22 cellular contexts compared by ENCODE assay signal in genomic region chr20:36352843-36353553, GRCh38. TPM values are rescaled to one million over a fixed set of nuclear protein-coding genes. Genes with fewer than 3 reads are reported as not detected.
DNase-seq lines count a peak whose midpoint lies in the region; ATAC-seq, FAIRE-seq and TF ChIP-seq lines count a peak whose summit lies in the region.
"Had no signal": no experiment of that assay in that cellular context is flagged by ENCODE, and none has a peak within 500 bp of the region (broad histone marks: within the 10 kb centered on the region; RNA-seq: fewer than 3 reads in every experiment).

No MANE protein-coding gene starts in this region.

- no peaks in the 10 kb centered on the region for H3K36me3 Mint-ChIP-seq in Caco-2 (ENCODE audit: insufficient read depth, unreplicated experiment)

- no peak overlapping the region for H3K56ac ChIP-seq in IMR-90 (ENCODE audit: extremely low read depth, insufficient read depth, low read length)
- no peak overlapping the region for H3K56ac ChIP-seq in H1 (replicated peaks; ENCODE audit: insufficient read length, low read depth, low read length)
- peak overlapping the region; percentile 25 for H3K56ac ChIP-seq in mesendoderm (ENCODE audit: low read length)

- no peaks in the 10 kb centered on the region for H3K9me3 Mint-ChIP-seq in Caco-2 (ENCODE audit: unreplicated experiment)

- no TSS peak for BruUV-seq in Caco-2 (replicated peaks; lab: Mats Ljungman, UMichigan)
- no TSS peak for BruUV-seq in IMR-90 (replicated peaks; lab: Mats Ljungman, UMichigan)

- H2BK15ac ChIP-seq in IMR-90 (ENCODE audit: low read depth, low read length), result no peak overlapping the region
- H2BK15ac ChIP-seq in H1 (ENCODE audit: low read length), result no peak overlapping the region
- H2BK15ac ChIP-seq in mesendoderm (replicated peaks; ENCODE audit: low read depth), result no peak overlapping the region

- no peak for TF ChIP-seq EP300 in H1 (IDR thresholded peaks at IDR 0.05; ENCODE audit: borderline replicate concordance in 1 of 2, low read depth in 2 of 2, low read length in 2 of 2)

- H3K4ac ChIP-seq in IMR-90 (ENCODE audit: low read depth, low read length) (no peak overlapping the region), H1 (replicated peaks; ENCODE audit: insufficient read length, low read depth, low read length) (no peak overlapping the region), mesendoderm (ENCODE audit: low read depth, low read length) (no peak overlapping the region)

- H3K79me1 ChIP-seq in IMR-90 (ENCODE audit: low read depth in 1 of 2, low read length in 2 of 2) (no peaks in the 10 kb centered on the region), H1 (ENCODE audit: low read depth, low read length) (peaks cover 3% of the 10 kb centered on the region; the same call in 1 of the 2 replicates), mesendoderm (ENCODE audit: low read length) (no peaks in the 10 kb centered on the region)

- TF ChIP-seq POLR2A in IMR-90 (IDR thresholded peaks at IDR 0.05; ENCODE audit: low read depth, low read length) (no peak), H1 (IDR thresholded peaks at IDR 0.05; ENCODE audit: control extremely low read depth in 1 of 2, low read depth in 2 of 2, low read length in 2 of 2) (no peak)

- H3K4me3 ChIP-seq in Caco-2 (ENCODE audit: low read depth, low read length) (no peak overlapping the region), IMR-90 (ENCODE audit: insufficient read depth, low read depth, low read length) (no peak overlapping the region), H1 (ENCODE audit: extremely low read depth in 1 of 4, insufficient read depth in 2 of 4, low read depth in 3 of 4, low read length in 4 of 4) (no peak overlapping the region), mesendoderm (ENCODE audit: low read length) (no peak overlapping the region)
- H3K4me3 ChIP-seq: GM12878, SK-N-MC had no signal

- no peak overlapping the region for H3K4me2 ChIP-seq in IMR-90 (ENCODE audit: low read depth, low read length)
- no peak overlapping the region for H3K4me2 ChIP-seq in H1 (ENCODE audit: insufficient read depth in 1 of 2, low read depth in 2 of 2, low read length in 2 of 2)
- H3K4me2 ChIP-seq in mesendoderm (ENCODE audit: low read length), result no peak overlapping the region

- peak overlapping the region; percentile 1 for H3K27ac Mint-ChIP-seq in Caco-2 (ENCODE audit: unreplicated experiment)

- H2BK120ac ChIP-seq in IMR-90 (ENCODE audit: low read depth, low read length) (no peak overlapping the region), H1 (replicated peaks; ENCODE audit: low read depth, low read length) (no peak overlapping the region), mesendoderm (ENCODE audit: low read depth, low read length) (no peak overlapping the region)

- H3K14ac ChIP-seq in IMR-90 (replicated peaks; ENCODE audit: low read depth, low read length) (no peak overlapping the region), H1 (ENCODE audit: insufficient read length) (no peak overlapping the region)

- POLR2A ChIA-PET in Caco-2 (lab: Charles Lee), result no interaction called here
- POLR2A ChIA-PET in IMR-90 (lab: Charles Lee; ENCODE audit: unreplicated experiment), result no interaction called here
- POLR2A ChIA-PET in H1 (lab: Charles Lee; ENCODE audit: partially characterized antibody), result interaction anchor here (1.0 kb wide), 1 partner anchor 47 kb away, joined by 3 read pairs; no protein-coding TSS in a partner anchor

- CTCF ChIA-PET in Caco-2 (lab: Charles Lee), result interaction anchor here (0.6 kb wide), 1 partner anchor 10 kb away, joined by 3 read pairs; no protein-coding TSS in a partner anchor
- CTCF ChIA-PET in IMR-90 (lab: Yijun Ruan, JAX), result no interaction called here
- CTCF ChIA-PET in H1 (lab: Charles Lee; ENCODE audit: partially characterized antibody), result interaction anchor here (0.8 to 2.4 kb wide), 7 partner anchors 10 to 83 kb away, joined by 3 to 6 read pairs (median 4); no protein-coding TSS in a partner anchor

- in situ Hi-C loops in IMR-90 (cut with MboI; ENCODE audit: low sequenced_read_pairs), result no loop called here

- no peaks in the 10 kb centered on the region for H3K36me3 ChIP-seq in Caco-2 (ENCODE audit: control insufficient read depth, insufficient read depth, low read length)
- no peaks in the 10 kb centered on the region for H3K36me3 ChIP-seq in IMR-90 (ENCODE audit: control insufficient read depth, insufficient read depth, low read length)
- no peaks in the 10 kb centered on the region for H3K36me3 ChIP-seq in H1 (ENCODE audit: control insufficient read depth in 2 of 4, insufficient read depth in 4 of 4, low read length in 3 of 4)
- no peaks in the 10 kb centered on the region for H3K36me3 ChIP-seq in mesendoderm (ENCODE audit: control insufficient read depth, insufficient read depth, low read length)

- H3K4me1 ChIP-seq in Caco-2, result peaks cover 15% of the 10 kb centered on the region
- no peaks in the 10 kb centered on the region for H3K4me1 ChIP-seq in IMR-90 (ENCODE audit: control insufficient read depth, insufficient read depth, low read length)
- H3K4me1 ChIP-seq in H1 (replicated peaks in 1 of 4; ENCODE audit: control insufficient read depth in 3 of 4, insufficient read depth in 4 of 4, low read length in 3 of 4), result peaks cover 0 to 7% (median 2%) of the 10 kb centered on the region in 4 experiments; a peak in 4 of 7 replicates
- no peaks in the 10 kb centered on the region for H3K4me1 ChIP-seq in mesendoderm (ENCODE audit: control insufficient read depth, low read depth, low read length)

- no peak for TF ChIP-seq CTCF in Caco-2 (IDR thresholded peaks at IDR 0.05; ENCODE audit: insufficient read depth in 1 of 2, low read depth in 1 of 2, low read length in 1 of 2, severe bottlenecking in 1 of 2, unreplicated experiment in 1 of 2)
- no peak for TF ChIP-seq CTCF in IMR-90 (conservative IDR thresholded peaks at IDR 0.05; ENCODE audit: low read depth, low read length)
- no peak for TF ChIP-seq CTCF in H1 (IDR thresholded peaks at IDR 0.05; ENCODE audit: control extremely low read depth in 1 of 3, insufficient read depth in 1 of 3, low read depth in 1 of 3, low read length in 3 of 3)

- H3K18ac ChIP-seq in IMR-90 (ENCODE audit: low read depth, low read length) (no peak overlapping the region), H1 (ENCODE audit: extremely low read depth, low read length) (no peak overlapping the region; the same call in none of the 2 replicates), mesendoderm (ENCODE audit: low read length) (no peak overlapping the region)

- no peak overlapping the region for H3K27ac ChIP-seq in IMR-90 (ENCODE audit: insufficient read depth, low read length)
- no peak overlapping the region for H3K27ac ChIP-seq in H1 (ENCODE audit: low read depth, low read length)
- H3K27ac ChIP-seq in mesendoderm (ENCODE audit: low read depth, low read length), result no peak overlapping the region
- H3K27ac ChIP-seq: SK-N-MC had no signal

- H4K8ac ChIP-seq in IMR-90 (ENCODE audit: low read depth in 2 of 2, low read length in 2 of 2) (no peak overlapping the region), H1 (ENCODE audit: extremely low read depth, insufficient read depth, low read length) (no peak overlapping the region), mesendoderm (ENCODE audit: low read depth, low read length) (no peak overlapping the region)

- dilution Hi-C loops in IMR-90 (cut with HindIII; ENCODE audit: low sequenced_read_pairs, unreplicated experiment), result no loop called here

- no peaks in the 10 kb centered on the region for H3K27me3 ChIP-seq in Caco-2 (replicated peaks; ENCODE audit: control insufficient read depth, insufficient read depth, low read length)
- H3K27me3 ChIP-seq in IMR-90 (ENCODE audit: control insufficient read depth, insufficient read depth, low read length), result peaks cover 10% of the 10 kb centered on the region; the same call in 1 of the 2 replicates
- no peaks in the 10 kb centered on the region for H3K27me3 ChIP-seq in H1 (replicated peaks in 1 of 4; ENCODE audit: control insufficient read depth in 3 of 4, extremely low read depth in 1 of 4, insufficient read depth in 3 of 4, low read length in 3 of 4)
- H3K27me3 ChIP-seq in mesendoderm (ENCODE audit: insufficient read depth, low read length, poor library complexity), result no peaks in the 10 kb centered on the region

- H3K9ac ChIP-seq in IMR-90 (ENCODE audit: low read depth, low read length) (no peak overlapping the region), H1 (replicated peaks in 1 of 4; ENCODE audit: extremely low read depth in 1 of 4, low read depth in 3 of 4, low read length in 3 of 4) (no peak overlapping the region), mesendoderm (ENCODE audit: low read length) (no peak overlapping the region)

- ATAC-seq in IMR-90 (ENCODE audit: low read depth) (no peak), GM19395 (IDR thresholded peaks at IDR 0.05; ENCODE audit: unreplicated experiment) (no peak), GM21381 (IDR thresholded peaks at IDR 0.05; ENCODE audit: unreplicated experiment) (no peak)
- ATAC-seq: GM12878 had no signal

- H2AK5ac ChIP-seq in IMR-90 (ENCODE audit: low read depth, low read length), result no peak overlapping the region
- no peak overlapping the region for H2AK5ac ChIP-seq in H1 (ENCODE audit: low read depth, low read length)
- no peak overlapping the region for H2AK5ac ChIP-seq in mesendoderm (ENCODE audit: low read length)

- no peak overlapping the region for H3K23ac ChIP-seq in IMR-90 (ENCODE audit: low read depth, low read length)
- H3K23ac ChIP-seq in H1 (ENCODE audit: insufficient read length), result no peak overlapping the region
- H3K23ac ChIP-seq in mesendoderm (ENCODE audit: low read length), result no peak overlapping the region

- H3K79me2 ChIP-seq in H1 (ENCODE audit: control insufficient read depth in 1 of 2, insufficient read depth in 2 of 2, low read length in 2 of 2), result no peaks in the 10 kb centered on the region
- no peaks in the 10 kb centered on the region for H3K79me2 ChIP-seq in mesendoderm (ENCODE audit: control insufficient read depth, insufficient read depth, low read length)

- no peak overlapping the region for H4K91ac ChIP-seq in IMR-90 (ENCODE audit: insufficient read depth, low read depth, low read length)
- H4K91ac ChIP-seq in H1 (replicated peaks; ENCODE audit: insufficient read length, low read length), result no peak overlapping the region

- H2AFZ ChIP-seq in IMR-90 (replicated peaks; ENCODE audit: low read length, poor library complexity), result no peak overlapping the region
- no peak overlapping the region for H2AFZ ChIP-seq in H1 (ENCODE audit: low read length)

- no peaks in the 10 kb centered on the region for H3K23me2 ChIP-seq in H1 (ENCODE audit: low read depth, low read length)

- peaks cover 22% of the 10 kb centered on the region for H3K4me1 Mint-ChIP-seq in Caco-2 (ENCODE audit: low read depth, unreplicated experiment)

- TF ChIP-seq RAD21 in IMR-90 (IDR thresholded peaks at IDR 0.05; ENCODE audit: low read length) (no peak), H1 (IDR thresholded peaks at IDR 0.05 in 1 of 2, conservative IDR thresholded peaks at IDR 0.05 in 1 of 2; ENCODE audit: low read depth in 2 of 2, low read length in 2 of 2) (no peak)

- peak overlapping the region; percentile 39; the same call in 1 of the 2 replicates for H2BK12ac ChIP-seq in H1 (ENCODE audit: low read depth, low read length)

- peak in 1 of 2 experiments; percentile 49 for DNase-seq in Caco-2
- DNase-seq in IMR-90, result no peak
- DNase-seq in H1 (ENCODE audit: low read depth in 1 of 2, low spot score in 2 of 2), result no peak
- DNase-seq in mesendoderm, result peak; percentile 58
- DNase-seq in activated T-cell treated with anti-CD3 and anti-CD28 coated beads, Interleukin-2, amount 50 U/mL, for 1 hour, result no peak
- DNase-seq in HK-2 (ENCODE audit: unreplicated experiment), result no peak
- DNase-seq: C1 segment of cervical spinal cord, DND-41, GDM1, GOT3, MV-4-11, NCI-H1417, NCI-H187 treated with DMSO at 0.1 percent for 48 hours, NCI-H2171, NCI-H774, Right ventricle myocardium superior had no signal

- H3K9me3 ChIP-seq in Caco-2 (no peaks in the 10 kb centered on the region), IMR-90 (ENCODE audit: control insufficient read depth, insufficient read depth, low read length) (no peaks in the 10 kb centered on the region), H1 (ENCODE audit: insufficient read depth in 2 of 2, low read depth in 1 of 2, low read length in 1 of 2) (no peaks in the 10 kb centered on the region)

- no peak overlapping the region for H4K5ac ChIP-seq in IMR-90 (ENCODE audit: low read depth, low read length)
- no peak overlapping the region for H4K5ac ChIP-seq in H1 (ENCODE audit: insufficient read length, low read depth, low read length)
- no peak overlapping the region for H4K5ac ChIP-seq in mesendoderm (ENCODE audit: low read length)

- WGBS in IMR-90 (ENCODE audit: extremely low coverage in 2 of 2, insufficient read length in 1 of 2), 2 experiments, result 40% methylated on average over 2 of the region's 11 CpGs; no CpG with 5 or more reads in 1 of the 2 experiments
- WGBS in H1 (ENCODE audit: extremely low coverage in 1 of 2, insufficient coverage in 1 of 2, insufficient read length in 1 of 2, insufficient replicate concordance in 2 of 2, low coverage in 1 of 2, low lambda C conversion rate in 2 of 2, missing lambda C conversion rate in 1 of 2), 2 experiments, result 81% methylated on average over 11 of the region's 11 CpGs; no CpG with 5 or more reads in 1 of the 2 experiments
- no CpG with 5 or more reads among the region's 11 CpGs for WGBS in mesendoderm (ENCODE audit: extremely low coverage, insufficient coverage, low lambda C conversion rate)

- H2BK20ac ChIP-seq in IMR-90 (ENCODE audit: low read depth, low read length) (no peak overlapping the region), H1 (ENCODE audit: low read length) (no peak overlapping the region)

- H3K27me3 Mint-ChIP-seq in Caco-2 (ENCODE audit: insufficient read depth, unreplicated experiment), result peaks cover 12% of the 10 kb centered on the region

- no peak overlapping the region for H2AK9ac ChIP-seq in IMR-90 (replicated peaks; ENCODE audit: low read depth, low read length, poor library complexity)

- no peaks in the 10 kb centered on the region for H3K9me1 ChIP-seq in IMR-90 (ENCODE audit: insufficient read depth, low read length)

- FAIRE-seq in H1 (lab: Jason Lieb, UNC), result no peak
- FAIRE-seq: A204.1, GM12878, GM18507 had no signal

- intact Hi-C loops in Caco-2 (cut with micrococcal nuclease; ENCODE audit: unreplicated experiment) (no loop called here), IMR-90 (cut with micrococcal nuclease) (no loop called here)

- no peaks in the 10 kb centered on the region for H4K20me1 ChIP-seq in IMR-90 (ENCODE audit: insufficient read depth, low read length)
- no peaks in the 10 kb centered on the region for H4K20me1 ChIP-seq in H1 (replicated peaks in 1 of 2; ENCODE audit: control insufficient read depth in 1 of 2, insufficient read depth in 2 of 2, low read length in 2 of 2)

- H3K4me3 Mint-ChIP-seq in Caco-2 (ENCODE audit: unreplicated experiment), result no peak overlapping the region

- H2BK5ac ChIP-seq in IMR-90 (ENCODE audit: low read depth, low read length, poor library complexity, severe bottlenecking) (no peak overlapping the region), H1 (ENCODE audit: low read depth, low read length) (no peak overlapping the region), mesendoderm (ENCODE audit: low read length) (no peak overlapping the region)

RNA-seq across cellular contexts. Expression of gene DLGAP4, which starts 46.9 kb away (rescaled TPM):
- total RNA-seq in Caco-2 (2022), result 120 and 122 TPM in 2 replicates
- 27.8 and 32.3 TPM in 2 replicates for total RNA-seq in IMR-90 (2012; rRNA removed)
- 73.2 and 76.7 TPM in 2 replicates for polyA plus RNA-seq in IMR-90 (2012; rRNA removed)
- 46.0 and 62.2 TPM in 2 replicates for polyA plus RNA-seq in IMR-90 (2012; cell fraction: cytosol; rRNA removed)
- polyA plus RNA-seq in IMR-90 (2012; cell fraction: nucleus; rRNA removed; ENCODE audit: low replicate concordance), result 93.5 and 119 TPM in 2 replicates
- total RNA-seq in H1 (2021; fragmentation: NEBNext Ultra II Directional; extraction: Animal tissue kit (Norgen Biotek cat#: 25700)), result 57.2 and 61.8 TPM in 2 replicates
- polyA plus RNA-seq in H1 (2011; rRNA removed), result 41.2 and 81.9 TPM in 2 replicates
- polyA plus RNA-seq in H1 (2011; cell fraction: cytosol; rRNA removed), result 38.1 TPM
- polyA plus RNA-seq in H1 (2011; cell fraction: nucleus; rRNA removed), result 82.7 TPM
- polyA plus RNA-seq in H1 (2012, experiment 1 of 2), result 43.5 to 57.6 TPM (median 49.1 TPM) in 4 replicates
- 36.6 TPM for polyA plus RNA-seq in H1 (2012, experiment 2 of 2)
- 40.4 TPM for polyA plus RNA-seq in H1 (2013, experiment 1 of 2)
- 39.5 TPM for polyA plus RNA-seq in H1 (2013, experiment 2 of 2)
- polyA minus RNA-seq in H1 (2011; rRNA and poly(A)+ RNA removed), result 33.9 and 37.3 TPM in 2 replicates
- 84.8 TPM for polyA minus RNA-seq in H1 (2011; cell fraction: cytosol; rRNA and poly(A)+ RNA removed)
- 50.5 TPM for polyA minus RNA-seq in H1 (2011; cell fraction: nucleus; rRNA and poly(A)+ RNA removed)
- polyA plus RNA-seq in mesendoderm (2013, experiment 1 of 2), result 49.0 TPM
- 50.3 TPM for polyA plus RNA-seq in mesendoderm (2013, experiment 2 of 2)
